In genomic region chr4:38131371-38132139, GRCh38 we compare ENCODE assay signal across 8 cellular contexts.
DNase-seq lines count a peak whose midpoint lies in the region; ATAC-seq, FAIRE-seq and TF ChIP-seq lines count a peak whose summit lies in the region.

No MANE protein-coding gene starts in this region.

- H3K27me3 ChIP-seq in SJCRH30 (no peaks in the 10 kb centered on the region), keratinocyte (ENCODE audit: control insufficient read depth, extremely low read depth, insufficient read depth, low read length) (no peaks in the 10 kb centered on the region)

- H3K27ac Mint-ChIP-seq in activated naive CD8-positive, alpha-beta T cell treated with anti-CD3 and anti-CD28 coated beads, Interleukin-2, amount 10 ng/mL, durations not matched to agents 7 days and 5 days = peak overlapping the region; percentile 47

- peak overlapping the region; percentile 71 for H3K27ac ChIP-seq in SJCRH30
- peak overlapping the region; percentile 99 for H3K27ac ChIP-seq in keratinocyte (ENCODE audit: control insufficient read depth, insufficient read depth, low read length)

- H3K4me3 ChIP-seq in SJCRH30 (no peak overlapping the region), keratinocyte (ENCODE audit: control insufficient read depth in 2 of 3, extremely low read depth in 1 of 3, insufficient read depth in 2 of 3, low read depth in 1 of 3, low read length in 3 of 3) (no peak overlapping the region)

- H4K20me1 ChIP-seq in keratinocyte (ENCODE audit: control insufficient read depth, extremely low read depth, insufficient read depth, low read length) = no peaks in the 10 kb centered on the region

- H3K4me3 Mint-ChIP-seq in activated naive CD8-positive, alpha-beta T cell treated with anti-CD3 and anti-CD28 coated beads, Interleukin-2, amount 10 ng/mL, durations not matched to agents 7 days and 5 days = peak overlapping the region; percentile 47

- H3K4me2 ChIP-seq in keratinocyte (ENCODE audit: control insufficient read depth, extremely low read depth, insufficient read depth, low read depth, low read length) = peak overlapping the region; percentile 47

- no peak for TF ChIP-seq CTCF in keratinocyte (optimal IDR thresholded peaks at IDR 0.05 in 1 of 3, IDR thresholded peaks at IDR 0.05 in 1 of 3, conservative IDR thresholded peaks at IDR 0.05 in 1 of 3; ENCODE audit: extremely low read depth in 1 of 3, insufficient read depth in 2 of 3, low read length in 3 of 3)

- no peaks in the 10 kb centered on the region for H3K36me3 ChIP-seq in SJCRH30
- peaks cover 0 to 8% of the 10 kb centered on the region in 2 experiments for H3K36me3 ChIP-seq in keratinocyte (ENCODE audit: control insufficient read depth in 2 of 2, extremely low read depth in 1 of 2, insufficient read depth in 2 of 2, low read length in 2 of 2)

- H3K9me3 Mint-ChIP-seq in activated naive CD8-positive, alpha-beta T cell treated with anti-CD3 and anti-CD28 coated beads, Interleukin-2, amount 10 ng/mL, durations not matched to agents 7 days and 5 days = no peaks in the 10 kb centered on the region

- dilution Hi-C loops in keratinocyte (cut with MboI; ENCODE audit: extremely low pct_ligation_motif_present, low sequenced_read_pairs) = no loop called here

- peak; percentile 42 to 68 for DNase-seq in SJCRH30
- peak; percentile 53 for DNase-seq in activated naive CD8-positive, alpha-beta T cell treated with anti-CD3 and anti-CD28 coated beads, Interleukin-2, amount 10 ng/mL, durations not matched to agents 7 days and 5 days
- no peak for DNase-seq in keratinocyte (ENCODE audit: low read depth, low spot score)
- peak; percentile 49 for DNase-seq in stimulated activated CD8-positive, alpha-beta memory T cell treated with anti-CD3 and anti-CD28 coated beads, Interleukin-12 subunit alpha, Interleukin-12 subunit beta, amount 100 ng/mL, for 1 hour (ENCODE audit: low read depth)
- no peak for DNase-seq in DMS 273 (lab: John Stamatoyannopoulos, UW; ENCODE audit: unreplicated experiment)
- no peak for DNase-seq in NCI-H2196 (lab: John Stamatoyannopoulos, UW; ENCODE audit: unreplicated experiment)
- no peak for DNase-seq in dedifferentiated amniotic fluid mesenchymal stem cell (ENCODE audit: extremely low spot score)

- POLR2A ChIA-PET in activated naive CD8-positive, alpha-beta T cell treated with anti-CD3 and anti-CD28 coated beads, Interleukin-2, amount 10 ng/mL, durations not matched to agents 7 days and 5 days (lab: Charles Lee) = interaction anchor here (0.6 to 1.7 kb wide), 5 partner anchors 24 to 535 kb away, joined by 3 to 5 read pairs (median 3); partner anchors contain the start of gene PGM2

- H3K4me1 Mint-ChIP-seq in activated naive CD8-positive, alpha-beta T cell treated with anti-CD3 and anti-CD28 coated beads, Interleukin-2, amount 10 ng/mL, durations not matched to agents 7 days and 5 days = peaks cover 51% of the 10 kb centered on the region

- H3K9me3 ChIP-seq in SJCRH30 (replicated peaks) = no peaks in the 10 kb centered on the region
- H3K9me3 ChIP-seq in keratinocyte (ENCODE audit: control insufficient read depth, low read depth, low read length) = no peaks in the 10 kb centered on the region

- no peak overlapping the region for H2AFZ ChIP-seq in keratinocyte (ENCODE audit: control insufficient read depth, low read length)

- no peaks in the 10 kb centered on the region for H3K27me3 Mint-ChIP-seq in activated naive CD8-positive, alpha-beta T cell treated with anti-CD3 and anti-CD28 coated beads, Interleukin-2, amount 10 ng/mL, durations not matched to agents 7 days and 5 days

- peak overlapping the region; percentile 60 for H3K9ac ChIP-seq in keratinocyte (ENCODE audit: control insufficient read depth, extremely low read depth, insufficient read depth, low read length)

- ATAC-seq in GM21576 (IDR thresholded peaks at IDR 0.05; ENCODE audit: unreplicated experiment) = peak; percentile 23
- peak; percentile 25 for ATAC-seq in activated naive CD8-positive, alpha-beta T cell treated with anti-CD3 and anti-CD28 coated beads, Interleukin-2, amount 10 ng/mL, durations not matched to agents 7 days and 5 days (ENCODE audit: low read depth)

- FAIRE-seq in keratinocyte (lab: Jason Lieb, UNC) = peak; percentile 39

- H3K9me1 ChIP-seq in keratinocyte (ENCODE audit: control insufficient read depth, extremely low read depth, insufficient read depth, low read length) = no peaks in the 10 kb centered on the region

- no peaks in the 10 kb centered on the region for H3K79me2 ChIP-seq in keratinocyte (ENCODE audit: control insufficient read depth, insufficient read depth, low read length)

- H3K36me3 Mint-ChIP-seq in activated naive CD8-positive, alpha-beta T cell treated with anti-CD3 and anti-CD28 coated beads, Interleukin-2, amount 10 ng/mL, durations not matched to agents 7 days and 5 days = peaks cover 55% of the 10 kb centered on the region

- H3K4me1 ChIP-seq in SJCRH30 = peaks cover 45% of the 10 kb centered on the region
- peaks cover 40% of the 10 kb centered on the region for H3K4me1 ChIP-seq in keratinocyte (ENCODE audit: control insufficient read depth, extremely low read depth, insufficient read depth, low read length)

Comparison
In these comparisons a context has a peak if more than half of its experiments do, and no peak if none do; other contexts are left out.
1. DNase-seq: peak in SJCRH30 (2 of 2), activated naive CD8-positive, alpha-beta T cell treated with anti-CD3 and anti-CD28 coated beads, Interleukin-2, amount 10 ng/mL, durations not matched to agents 7 days and 5 days (single experiment) and stimulated activated CD8-positive, alpha-beta memory T cell treated with anti-CD3 and anti-CD28 coated beads, Interleukin-12 subunit alpha, Interleukin-12 subunit beta, amount 100 ng/mL, for 1 hour (single experiment); none in keratinocyte (single experiment), DMS 273 (single experiment), NCI-H2196 (single experiment) and dedifferentiated amniotic fluid mesenchymal stem cell (single experiment).